ENCODE assay signal across 14 cellular contexts in the genomic region with DNA sequence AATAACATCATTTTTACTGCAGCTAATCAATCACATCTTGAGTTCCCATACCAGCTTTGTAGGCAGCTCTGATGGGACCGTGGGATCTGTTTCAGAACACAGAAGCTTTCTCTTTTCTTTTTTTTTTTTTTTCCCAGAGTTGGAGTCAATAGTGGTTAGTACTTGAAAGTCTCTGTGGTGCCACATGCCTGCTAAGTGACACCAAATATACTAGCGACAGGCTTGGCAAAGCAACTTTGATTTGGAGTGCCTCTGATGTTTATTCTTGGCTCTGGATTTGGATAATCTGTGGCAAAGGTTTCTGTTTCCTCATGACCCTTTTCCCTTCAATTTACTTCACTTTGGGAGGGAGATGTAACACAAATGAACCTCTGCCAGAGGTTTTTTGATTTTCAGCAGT.
"Had no signal": no experiment of that assay in that cellular context is flagged by ENCODE, and none has a peak within 500 bp of the region (broad histone marks: within the 10 kb centered on the region; RNA-seq: fewer than 3 reads in every experiment).

No MANE protein-coding gene starts in this region.

- ATAC-seq: effector memory CD8-positive, alpha-beta T cell; gastrocnemius medialis; natural killer cell; WTC11 had no signal

- H3K27me3 ChIP-seq: esophagus muscularis mucosa, gastrocnemius medialis, spleen, tibial artery had no signal

- H3K4me1 ChIP-seq: esophagus muscularis mucosa, spleen, tibial artery had no signal

- H3K9me3 ChIP-seq: esophagus muscularis mucosa, gastrocnemius medialis, tibial artery had no signal

- H3K27ac ChIP-seq: esophagus muscularis mucosa, gastrocnemius medialis, spleen, tibial artery had no signal

- H3K36me3 ChIP-seq: esophagus muscularis mucosa, gastrocnemius medialis, spleen, tibial artery had no signal

- H3K4me3 ChIP-seq: esophagus muscularis mucosa, gastrocnemius medialis, spleen, tibial artery had no signal

- DNase-seq: activated gamma-delta T cell treated with Interleukin-2 at 50 U/mL for 16 hours; activated T-cell treated with anti-CD3 and anti-CD28 coated beads, Interleukin-2, amount 50 U/mL, for 1 hour; aorta; effector memory CD8-positive, alpha-beta T cell; gastrocnemius medialis; natural killer cell; retina; spleen; stimulated activated CD4-positive, alpha-beta T cell treated with anti-CD3 and anti-CD28 coated beads, Interleukin-4, amount 100 ng/mL, for 1 hour; stimulated activated naive CD4-positive, alpha-beta T cell treated with Interleukin-2 at 50 U/mL for 16 hours; T-helper 9 cell; tibial artery had no signal
